2 cellular contexts compared by ENCODE assay signal in genomic region chr1:54679055-54679643, GRCh38.
A peak's percentile ranks its signal among the peaks of the same experiment; 100 is the strongest.
TF ChIP-seq lines count a peak whose summit lies in the region.

No MANE protein-coding gene starts in this region.

TF ChIP-seq in WTC11, 78 proteins besides CTCF, POLR2A, EP300 and RAD21:
- TF ChIP-seq CREM (CRISPR knock-in tag; IDR thresholded peaks at IDR 0.05), result no peak
- no peak for TF ChIP-seq ZNF219 (CRISPR knock-in tag; IDR thresholded peaks at IDR 0.05; ENCODE audit: borderline replicate concordance)
- no peak for TF ChIP-seq ZNF425 (CRISPR knock-in tag; conservative IDR thresholded peaks at IDR 0.05)
- TF ChIP-seq MYBL2 (CRISPR knock-in tag; IDR thresholded peaks at IDR 0.05), result no peak
- TF ChIP-seq JAZF1 (CRISPR knock-in tag; IDR thresholded peaks at IDR 0.05), result no peak
- TF ChIP-seq TCF7 (CRISPR knock-in tag; IDR thresholded peaks at IDR 0.05; ENCODE audit: low read depth), result no peak
- no peak for TF ChIP-seq NFYB (CRISPR knock-in tag; conservative IDR thresholded peaks at IDR 0.05; ENCODE audit: low read depth)
- no peak for TF ChIP-seq CBFB (CRISPR knock-in tag; IDR thresholded peaks at IDR 0.05; ENCODE audit: low read depth)
- no peak for TF ChIP-seq PRRX2 (CRISPR knock-in tag; IDR thresholded peaks at IDR 0.05)
- no peak for TF ChIP-seq ZNF263 (CRISPR knock-in tag; IDR thresholded peaks at IDR 0.05; ENCODE audit: low read depth)
- TF ChIP-seq NR1H2 (CRISPR knock-in tag; IDR thresholded peaks at IDR 0.05), result no peak
- TF ChIP-seq ZMAT4 (CRISPR knock-in tag; IDR thresholded peaks at IDR 0.05), result no peak
- TF ChIP-seq EMX1 (CRISPR knock-in tag; IDR thresholded peaks at IDR 0.05), result no peak

TF ChIP-seq in HepG2, 621 proteins besides CTCF, POLR2A, EP300 and RAD21 (continues in another document):
- no peak for TF ChIP-seq SNAPC2 (CRISPR knock-in tag; IDR thresholded peaks at IDR 0.05)
- TF ChIP-seq ESRRA (CRISPR knock-in tag; IDR thresholded peaks at IDR 0.05; ENCODE audit: low read depth), result no peak
- no peak for TF ChIP-seq SIN3A (IDR thresholded peaks at IDR 0.05; ENCODE audit: borderline replicate concordance, low read depth, low read length)
- no peak for TF ChIP-seq SIX1 (CRISPR knock-in tag; IDR thresholded peaks at IDR 0.05; ENCODE audit: borderline replicate concordance)
- no peak for TF ChIP-seq ZBTB1 (CRISPR knock-in tag; IDR thresholded peaks at IDR 0.05; ENCODE audit: borderline replicate concordance)
- TF ChIP-seq HNF4A (CRISPR knock-in tag; IDR thresholded peaks at IDR 0.05), result peak; percentile 42; the same call in 1 of the 2 replicates
- TF ChIP-seq SOX6 (IDR thresholded peaks at IDR 0.05), result no peak
- peak; percentile 59 for TF ChIP-seq SOX6 (CRISPR knock-in tag; IDR thresholded peaks at IDR 0.05)
- TF ChIP-seq ZKSCAN1 (IDR thresholded peaks at IDR 0.05; ENCODE audit: low read length), result no peak
- no peak for TF ChIP-seq ZBTB34 (CRISPR knock-in tag; IDR thresholded peaks at IDR 0.05)
- no peak for TF ChIP-seq CEBPZ (IDR thresholded peaks at IDR 0.05; ENCODE audit: low read length)
- no peak for TF ChIP-seq SAFB2 (CRISPR knock-in tag; IDR thresholded peaks at IDR 0.05; ENCODE audit: borderline replicate concordance, low read depth)
- TF ChIP-seq FOXJ3 (CRISPR knock-in tag; IDR thresholded peaks at IDR 0.05; ENCODE audit: borderline replicate concordance), result no peak
- TF ChIP-seq NR2F6 (IDR thresholded peaks at IDR 0.05), result 0 out of 2 replicates have a peak, but pooled peaks have one; percentile 48
- peak; percentile 47; the same call in 1 of the 2 replicates for TF ChIP-seq NR2F6 (CRISPR knock-in tag; IDR thresholded peaks at IDR 0.05)
- TF ChIP-seq ETV5 (CRISPR knock-in tag; IDR thresholded peaks at IDR 0.05; ENCODE audit: borderline replicate concordance), result peak; percentile 47; the same call in 1 of the 2 replicates
- TF ChIP-seq ZNF687 (CRISPR knock-in tag; IDR thresholded peaks at IDR 0.05), result peak; percentile 54
- TF ChIP-seq ZNF639 (CRISPR knock-in tag; conservative IDR thresholded peaks at IDR 0.05), result no peak
- 0 out of 2 replicates have a peak, but pooled peaks have one; percentile 28 for TF ChIP-seq ZNF274 (CRISPR knock-in tag; IDR thresholded peaks at IDR 0.05)
- TF ChIP-seq ZNF441 (CRISPR knock-in tag; IDR thresholded peaks at IDR 0.05; ENCODE audit: borderline replicate concordance), result no peak
- TF ChIP-seq PAXIP1 (CRISPR knock-in tag; conservative IDR thresholded peaks at IDR 0.05), result peak; percentile 45; the same call in 1 of the 2 replicates
- no peak for TF ChIP-seq THRA (CRISPR knock-in tag; IDR thresholded peaks at IDR 0.05; ENCODE audit: borderline replicate concordance)
- peak; percentile 50 for TF ChIP-seq SALL1 (CRISPR knock-in tag; IDR thresholded peaks at IDR 0.05)
- TF ChIP-seq UBTF (CRISPR knock-in tag; IDR thresholded peaks at IDR 0.05), result no peak
- 0 out of 2 replicates have a peak, but pooled peaks have one; percentile 18 for TF ChIP-seq MXD1 (CRISPR knock-in tag; IDR thresholded peaks at IDR 0.05)
- no peak for TF ChIP-seq ZNF101 (CRISPR knock-in tag; IDR thresholded peaks at IDR 0.05; ENCODE audit: borderline replicate concordance, low read depth)
- TF ChIP-seq HOXA5 (CRISPR knock-in tag; IDR thresholded peaks at IDR 0.05), result no peak
- TF ChIP-seq ELF1 (CRISPR knock-in tag; IDR thresholded peaks at IDR 0.05), result 0 out of 2 replicates have a peak, but pooled peaks have one; percentile 19
- TF ChIP-seq GMEB1 (CRISPR knock-in tag; IDR thresholded peaks at IDR 0.05; ENCODE audit: borderline replicate concordance), result 0 out of 2 replicates have a peak, but pooled peaks have one; percentile 20
- no peak for TF ChIP-seq TFAP4 (IDR thresholded peaks at IDR 0.05; ENCODE audit: borderline replicate concordance, low read depth)
